ENCODE assay signal across 16 cellular contexts in genomic region chr12:128323526-128323925, GRCh38. TPM values are rescaled to one million over a fixed set of nuclear protein-coding genes. Genes with fewer than 3 reads are reported as not detected.
"Had no signal": no experiment of that assay in that cellular context is flagged by ENCODE, and none has a peak within 500 bp of the region (broad histone marks: within the 10 kb centered on the region; RNA-seq: fewer than 3 reads in every experiment).

No MANE protein-coding gene starts in this region.

- H3K4me3 ChIP-seq: left lung, thoracic aorta, upper lobe of right lung had no signal

- H3K36me3 ChIP-seq: left lung, neutrophil, thoracic aorta, upper lobe of right lung had no signal

- H3K4me1 ChIP-seq: left lung, upper lobe of right lung had no signal

- H3K4me3 Mint-ChIP-seq: activated B cell treated with CpG ODN at 0.5 μM for 24 hours; activated CD4-positive, alpha-beta memory T cell treated with anti-CD3 and anti-CD28 coated beads, Interleukin-2, amount 10 ng/mL, durations not matched to agents 7 days and 5 days; activated CD8-positive, alpha-beta memory T cell treated with anti-CD3 and anti-CD28 coated beads, Interleukin-2, amount 10 ng/mL, durations not matched to agents 7 days and 5 days; activated naive CD8-positive, alpha-beta T cell; dendritic cell treated with granulocyte-macrophage colony-stimulating factor and Interleukin-4, amounts not matched to agents 40 ng/mL and 50 ng/mL, for 4 days; effector memory CD8-positive, alpha-beta T cell; stimulated activated naive B cell treated with anti-CD40 and anti-IgM and Interleukin-4, amounts not matched to agents 10 μg/mL and 1 μg/mL and 100 μg/mL, for 72 hours had no signal

- DNase-seq: activated B cell treated with CpG ODN at 0.5 μM for 24 hours; activated CD4-positive, alpha-beta memory T cell treated with anti-CD3 and anti-CD28 coated beads, Interleukin-2, amount 10 ng/mL, durations not matched to agents 7 days and 5 days; activated CD4-positive, alpha-beta T cell treated with anti-CD3 and anti-CD28 coated beads for 4 hours; activated CD8-positive, alpha-beta memory T cell treated with anti-CD3 and anti-CD28 coated beads, Interleukin-2, amount 10 ng/mL, durations not matched to agents 7 days and 5 days; effector memory CD8-positive, alpha-beta T cell; foreskin fibroblast; kidney; left lung; mammary epithelial cell; stimulated activated naive B cell treated with anti-CD40 and anti-IgM and Interleukin-4, amounts not matched to agents 10 μg/mL and 1 μg/mL and 100 μg/mL, for 72 hours; upper lobe of right lung had no signal

- H3K36me3 Mint-ChIP-seq: activated CD8-positive, alpha-beta memory T cell treated with anti-CD3 and anti-CD28 coated beads, Interleukin-2, amount 10 ng/mL, durations not matched to agents 7 days and 5 days; activated naive CD8-positive, alpha-beta T cell; stimulated activated naive B cell treated with anti-CD40 and anti-IgM and Interleukin-4, amounts not matched to agents 10 μg/mL and 1 μg/mL and 100 μg/mL, for 72 hours had no signal

- H3K27me3 Mint-ChIP-seq: activated B cell treated with CpG ODN at 0.5 μM for 24 hours; activated CD4-positive, alpha-beta memory T cell treated with anti-CD3 and anti-CD28 coated beads, Interleukin-2, amount 10 ng/mL, durations not matched to agents 7 days and 5 days; activated CD8-positive, alpha-beta memory T cell treated with anti-CD3 and anti-CD28 coated beads, Interleukin-2, amount 10 ng/mL, durations not matched to agents 7 days and 5 days; dendritic cell treated with granulocyte-macrophage colony-stimulating factor and Interleukin-4, amounts not matched to agents 40 ng/mL and 50 ng/mL, for 4 days had no signal

- H3K27me3 ChIP-seq: left lung, neutrophil, upper lobe of right lung had no signal

- H3K27ac ChIP-seq: left lung, neutrophil, thoracic aorta, upper lobe of right lung had no signal

- H3K27ac Mint-ChIP-seq: activated B cell treated with CpG ODN at 0.5 μM for 24 hours; activated CD4-positive, alpha-beta memory T cell treated with anti-CD3 and anti-CD28 coated beads, Interleukin-2, amount 10 ng/mL, durations not matched to agents 7 days and 5 days; activated CD8-positive, alpha-beta memory T cell treated with anti-CD3 and anti-CD28 coated beads, Interleukin-2, amount 10 ng/mL, durations not matched to agents 7 days and 5 days; activated naive CD8-positive, alpha-beta T cell; dendritic cell treated with granulocyte-macrophage colony-stimulating factor and Interleukin-4, amounts not matched to agents 40 ng/mL and 50 ng/mL, for 4 days; effector memory CD8-positive, alpha-beta T cell; stimulated activated naive B cell treated with anti-CD40 and anti-IgM and Interleukin-4, amounts not matched to agents 10 μg/mL and 1 μg/mL and 100 μg/mL, for 72 hours had no signal

- H3K4me1 Mint-ChIP-seq: activated B cell treated with CpG ODN at 0.5 μM for 24 hours; activated CD4-positive, alpha-beta memory T cell treated with anti-CD3 and anti-CD28 coated beads, Interleukin-2, amount 10 ng/mL, durations not matched to agents 7 days and 5 days; activated CD8-positive, alpha-beta memory T cell treated with anti-CD3 and anti-CD28 coated beads, Interleukin-2, amount 10 ng/mL, durations not matched to agents 7 days and 5 days; stimulated activated naive B cell treated with anti-CD40 and anti-IgM and Interleukin-4, amounts not matched to agents 10 μg/mL and 1 μg/mL and 100 μg/mL, for 72 hours had no signal

- H3K9me3 ChIP-seq: left lung, neutrophil, thoracic aorta, upper lobe of right lung had no signal

RNA-seq across cellular contexts. Expression of gene TMEM132C, which starts 56.6 kb away (rescaled TPM):
- total RNA-seq: activated B cell treated with CpG ODN at 0.5 μM for 24 hours; activated CD8-positive, alpha-beta memory T cell treated with anti-CD3 and anti-CD28 coated beads, Interleukin-2, amount 10 ng/mL, durations not matched to agents 7 days and 5 days; chondrocyte; mammary epithelial cell had no signal
- polyA plus RNA-seq: mammary epithelial cell had no signal
